ENCODE assay signal across 26 cellular contexts in the genomic region with DNA sequence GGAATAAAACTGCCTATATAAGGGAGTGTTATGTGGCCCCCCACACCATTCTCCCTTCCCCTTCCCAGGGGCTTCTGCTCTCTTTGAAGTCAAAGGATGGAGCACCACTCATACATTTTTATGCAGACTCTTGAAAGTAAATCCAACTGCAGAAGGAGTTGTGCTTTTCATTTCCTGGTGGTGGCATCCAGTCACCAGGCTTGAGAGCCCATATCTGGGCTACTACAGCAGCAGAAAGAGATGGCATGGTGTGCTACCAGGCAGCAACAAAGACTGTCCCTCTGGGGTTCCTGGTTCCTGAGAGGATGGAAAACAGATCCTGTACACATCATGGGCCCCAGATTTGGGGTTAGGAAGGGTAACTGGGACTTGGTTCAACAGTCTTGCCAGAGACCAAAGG.
"Had no signal": no experiment of that assay in that cellular context is flagged by ENCODE, and none has a peak within 500 bp of the region (broad histone marks: within the 10 kb centered on the region; RNA-seq: fewer than 3 reads in every experiment).

No MANE protein-coding gene starts in this region.

- H3K9me3 ChIP-seq: breast epithelium, SJSA1 had no signal

- DNase-seq: activated CD4-positive, alpha-beta T cell treated with anti-CD3 and anti-CD28 coated beads for 48 hours; activated CD4-positive, alpha-beta T cell treated with anti-CD3 and anti-CD28 coated beads, Interleukin-2, amount 50 U/mL, for 4 hours; activated CD4-positive, CD25-positive, alpha-beta regulatory T cell treated with anti-CD3 and anti-CD28 coated beads, Interleukin-2, amount 50 U/mL, for 72 hours; activated CD8-positive, alpha-beta memory T cell treated with anti-CD3 and anti-CD28 coated beads, Interleukin-2, amount 50 U/mL, for 4 hours; activated effector memory CD4-positive, alpha-beta T cell treated with Interleukin-2 at 50 U/mL for 16 hours; activated naive CD4-positive, alpha-beta T cell; aorta; caudate nucleus; NCI-H1048; NCI-H1417; NCI-H1930; NCI-H2171; NCI-H2227 treated with DMSO at 0.1 percent for 48 hours; NCI-H446 treated with DMSO at 0.1 percent for 48 hours; NCI-H524 treated with DMSO at 0.1 percent for 48 hours; NCI-H748 treated with DMSO at 0.1 percent for 48 hours; NK-92 treated with Interleukin-12 subunit alpha and Interleukin-12 subunit beta, amount 100 ng/mL, for 24 hours; PC-3; SHP77; T-helper 17 cell; T-helper 9 cell had no signal

- H3K27ac ChIP-seq: breast epithelium, SJSA1 had no signal

- H3K9me3 Mint-ChIP-seq: activated naive CD4-positive, alpha-beta T cell treated with anti-CD3 and anti-CD28 coated beads, Interleukin-2, amount 50 U/mL, for 24 hours; IgD-negative memory B cell; WTC11 had no signal

- H3K27ac Mint-ChIP-seq: activated naive CD4-positive, alpha-beta T cell treated with anti-CD3 and anti-CD28 coated beads, Interleukin-2, amount 50 U/mL, for 24 hours; IgD-negative memory B cell; T-helper 17 cell; WTC11 had no signal

- H3K36me3 ChIP-seq: breast epithelium, SJSA1 had no signal

- H3K36me3 Mint-ChIP-seq: activated naive CD4-positive, alpha-beta T cell treated with anti-CD3 and anti-CD28 coated beads, Interleukin-2, amount 50 U/mL, for 24 hours; IgD-negative memory B cell; WTC11 had no signal

- ATAC-seq: PC-3, T-helper 17 cell, WTC11 had no signal

- H3K4me3 ChIP-seq: breast epithelium, SJSA1 had no signal

- H3K4me1 ChIP-seq: breast epithelium had no signal

- H3K4me1 Mint-ChIP-seq: activated naive CD4-positive, alpha-beta T cell treated with anti-CD3 and anti-CD28 coated beads, Interleukin-2, amount 50 U/mL, for 24 hours; WTC11 had no signal

- H3K27me3 ChIP-seq: breast epithelium, SJSA1 had no signal

- H3K27me3 Mint-ChIP-seq: activated naive CD4-positive, alpha-beta T cell treated with anti-CD3 and anti-CD28 coated beads, Interleukin-2, amount 50 U/mL, for 24 hours had no signal

- H3K4me3 Mint-ChIP-seq: activated naive CD4-positive, alpha-beta T cell treated with anti-CD3 and anti-CD28 coated beads, Interleukin-2, amount 50 U/mL, for 24 hours; IgD-negative memory B cell; T-helper 17 cell; WTC11 had no signal
